In the genomic region with DNA sequence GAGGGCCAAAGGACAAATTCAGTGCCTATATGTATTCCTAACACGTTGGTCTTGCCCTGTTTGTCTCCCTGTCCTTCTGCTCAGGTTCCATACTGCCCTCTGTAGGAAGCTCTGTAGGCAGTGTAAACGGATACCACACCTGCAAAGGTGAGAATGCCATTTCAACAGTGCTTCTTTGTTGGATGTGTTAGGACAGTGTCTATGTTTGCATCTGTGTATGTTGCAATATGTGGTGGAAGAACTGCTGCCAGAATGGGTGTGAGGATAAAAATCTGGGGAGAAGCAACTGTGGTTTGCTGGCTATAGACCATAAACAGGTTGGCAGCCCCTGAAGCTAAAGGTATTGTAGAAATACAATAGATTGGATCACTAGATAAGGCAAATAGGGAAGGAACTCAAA, we compare ENCODE assay signal across 9 cellular contexts.
A peak's percentile ranks its signal among the peaks of the same experiment; 100 is the strongest.
DNase-seq lines count a peak whose midpoint lies in the region; ATAC-seq, FAIRE-seq and TF ChIP-seq lines count a peak whose summit lies in the region.
"Had no signal": no experiment of that assay in that cellular context is flagged by ENCODE, and none has a peak within 500 bp of the region (broad histone marks: within the 10 kb centered on the region; RNA-seq: fewer than 3 reads in every experiment).

No MANE protein-coding gene starts in this region.

- no peaks in the 10 kb centered on the region for H3K9me1 ChIP-seq in keratinocyte (ENCODE audit: control insufficient read depth, extremely low read depth, insufficient read depth, low read length)

- H3K27ac ChIP-seq in keratinocyte (ENCODE audit: control insufficient read depth, insufficient read depth, low read length), result no peak overlapping the region
- H3K27ac ChIP-seq: SK-N-MC had no signal

- no peak overlapping the region for H3K4me3 ChIP-seq in keratinocyte (ENCODE audit: control insufficient read depth in 2 of 3, extremely low read depth in 1 of 3, insufficient read depth in 2 of 3, low read depth in 1 of 3, low read length in 3 of 3)
- H3K4me3 ChIP-seq: SK-N-MC had no signal

- H3K27me3 Mint-ChIP-seq in Calu3 (ENCODE audit: unreplicated experiment), result no peaks in the 10 kb centered on the region

- no peaks in the 10 kb centered on the region for H3K36me3 Mint-ChIP-seq in Calu3 (ENCODE audit: insufficient read depth, unreplicated experiment)

- ATAC-seq in GM21576 (IDR thresholded peaks at IDR 0.05; ENCODE audit: unreplicated experiment) (no peak), HG03135 (IDR thresholded peaks at IDR 0.05; ENCODE audit: unreplicated experiment) (no peak)

- H3K27me3 ChIP-seq in keratinocyte (ENCODE audit: control insufficient read depth, extremely low read depth, insufficient read depth, low read length), result no peaks in the 10 kb centered on the region

- no peak overlapping the region for H3K4me2 ChIP-seq in keratinocyte (ENCODE audit: control insufficient read depth, extremely low read depth, insufficient read depth, low read depth, low read length)

- FAIRE-seq in keratinocyte (lab: Jason Lieb, UNC), result peak; percentile 93

- H3K9ac ChIP-seq in keratinocyte (ENCODE audit: control insufficient read depth, extremely low read depth, insufficient read depth, low read length), result no peak overlapping the region

- TF ChIP-seq CTCF in Calu3 (IDR thresholded peaks at IDR 0.05; ENCODE audit: unreplicated experiment) (peak; percentile 46), keratinocyte (optimal IDR thresholded peaks at IDR 0.05 in 1 of 3, IDR thresholded peaks at IDR 0.05 in 1 of 3, conservative IDR thresholded peaks at IDR 0.05 in 1 of 3; ENCODE audit: extremely low read depth in 1 of 3, insufficient read depth in 2 of 3, low read length in 3 of 3) (peak; percentile 80 to 90 (median 88))

- POLR2A ChIA-PET in HEK293T (lab: Yijun Ruan, JAX), result no interaction called here

- peak; percentile 74 for DNase-seq in Calu3
- DNase-seq in HEK293T (ENCODE audit: extremely low spot score), result peak; percentile 25
- DNase-seq in SK-MEL-5 (ENCODE audit: low read depth, low spot score), result peak; percentile 49
- DNase-seq in keratinocyte (ENCODE audit: low read depth, low spot score), result peak; percentile 83
- DNase-seq in hypothalamus (lab: John Stamatoyannopoulos, UW), result no peak
- no peak for DNase-seq in GOT3 (lab: John Stamatoyannopoulos, UW)

- intact Hi-C loops in Calu3 (cut with micrococcal nuclease; ENCODE audit: unreplicated experiment), result loop anchor here (1.0 kb wide), 2 partner anchors 20 to 33 kb away; no protein-coding TSS in a partner anchor

- H3K36me3 ChIP-seq in keratinocyte (ENCODE audit: control insufficient read depth in 2 of 2, extremely low read depth in 1 of 2, insufficient read depth in 2 of 2, low read length in 2 of 2), result peaks cover 18 to 32% of the 10 kb centered on the region in 2 experiments

- BruUV-seq in Calu3 (replicated peaks; lab: Mats Ljungman, UMichigan), result no TSS peak

- no peaks in the 10 kb centered on the region for H3K4me1 ChIP-seq in keratinocyte (ENCODE audit: control insufficient read depth, extremely low read depth, insufficient read depth, low read length)

- no peak overlapping the region for H2AFZ ChIP-seq in keratinocyte (ENCODE audit: control insufficient read depth, low read length)

- H3K27ac Mint-ChIP-seq in Calu3 (ENCODE audit: unreplicated experiment), result peak overlapping the region; percentile 26

- dilution Hi-C loops in keratinocyte (cut with MboI; ENCODE audit: extremely low pct_ligation_motif_present, low sequenced_read_pairs), result no loop called here

- H3K9me3 Mint-ChIP-seq in Calu3 (ENCODE audit: low read depth, unreplicated experiment), result no peaks in the 10 kb centered on the region

- peaks cover 16% of the 10 kb centered on the region for H3K4me1 Mint-ChIP-seq in Calu3 (ENCODE audit: low read depth, unreplicated experiment)

- H3K79me2 ChIP-seq in keratinocyte (ENCODE audit: control insufficient read depth, insufficient read depth, low read length), result no peaks in the 10 kb centered on the region

- H3K4me3 Mint-ChIP-seq in Calu3 (ENCODE audit: low read depth, unreplicated experiment), result no peak overlapping the region

- H4K20me1 ChIP-seq in keratinocyte (ENCODE audit: control insufficient read depth, extremely low read depth, insufficient read depth, low read length), result no peaks in the 10 kb centered on the region

- CTCF ChIA-PET in Calu3 (lab: Charles Lee), result interaction anchor here (0.6 to 3.4 kb wide), 13 partner anchors 9 to 280 kb away, joined by 3 to 55 read pairs (median 7); no protein-coding TSS in a partner anchor
- CTCF ChIA-PET in HEK293T (lab: Yijun Ruan, JAX), result interaction anchor here (0.7 to 1.7 kb wide), 7 partner anchors 9 to 186 kb away, joined by 3 to 6 read pairs (median 4); no protein-coding TSS in a partner anchor

- H3K9me3 ChIP-seq in keratinocyte (ENCODE audit: control insufficient read depth, low read depth, low read length), result no peaks in the 10 kb centered on the region

- in situ Hi-C loops in SK-MEL-5 (cut with HindIII; ENCODE audit: low pct_unique_long_range_greater_than_20kb, low sequenced_read_pairs), result no loop called here

TF ChIP-seq in HEK293T, 16 proteins besides CTCF, POLR2A, EP300 and RAD21:
- TF ChIP-seq ELF4 (IDR thresholded peaks at IDR 0.05), result no peak
- no peak for TF ChIP-seq SUZ12 (IDR thresholded peaks at IDR 0.05)
- TF ChIP-seq HDGF (IDR thresholded peaks at IDR 0.05; ENCODE audit: borderline replicate concordance), result no peak
- no peak for TF ChIP-seq BHLHE40 (IDR thresholded peaks at IDR 0.05; ENCODE audit: borderline replicate concordance)
- no peak for TF ChIP-seq CTBP1 (IDR thresholded peaks at IDR 0.05; ENCODE audit: borderline replicate concordance)
- TF ChIP-seq LEF1 (IDR thresholded peaks at IDR 0.05; ENCODE audit: borderline replicate concordance), result no peak
- TF ChIP-seq FOXA1 (IDR thresholded peaks at IDR 0.05), result no peak
TF ChIP-seq in HEK293T: peak in this region for 0.

Comparison
In these comparisons a context has a peak if more than half of its experiments do, and no peak if none do; other contexts are left out.
1. DNase-seq: peak in Calu3 (single experiment), HEK293T (single experiment), SK-MEL-5 (single experiment) and keratinocyte (single experiment); none in hypothalamus (0 of 51) and GOT3 (single experiment).